ENCODE assay signal across 9 cellular contexts in the genomic region with DNA sequence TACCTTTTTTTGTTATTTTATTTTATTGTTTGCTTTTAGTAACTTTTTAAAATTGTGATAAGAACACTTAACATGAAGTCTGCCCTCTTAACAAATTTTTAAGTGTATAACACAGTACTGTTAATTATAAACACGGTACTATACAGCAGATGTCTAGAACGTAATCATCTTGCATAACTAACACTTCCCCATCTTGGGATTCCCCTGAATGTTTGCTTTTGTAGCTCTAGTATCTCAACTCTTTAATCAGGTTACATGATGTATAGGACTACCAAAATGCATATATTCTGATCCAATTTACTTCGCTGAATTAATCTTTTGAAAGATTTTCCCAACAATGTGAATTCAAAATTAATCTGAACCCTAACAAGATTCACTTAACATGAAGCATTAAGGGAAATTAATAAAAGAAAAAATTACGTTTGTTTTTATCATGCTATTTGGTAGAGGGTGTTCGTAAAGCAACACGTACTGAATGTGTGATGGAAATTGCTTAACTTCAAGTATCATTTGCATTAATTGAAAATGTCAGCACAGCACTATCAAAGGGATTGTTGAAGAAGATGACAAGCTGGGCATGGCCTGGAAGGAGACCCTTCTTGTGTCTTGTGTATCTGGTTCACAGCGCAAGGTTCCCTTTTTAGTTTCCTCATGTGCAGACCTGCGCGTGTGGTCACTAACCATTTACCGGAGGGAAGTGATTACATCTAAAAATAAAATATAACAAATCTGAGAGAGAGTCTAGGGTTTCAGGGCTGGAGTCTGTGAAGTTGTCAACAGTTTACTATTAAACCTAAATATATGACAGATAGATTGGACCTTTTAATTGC. TPM values are rescaled to one million over a fixed set of nuclear protein-coding genes. Genes with fewer than 3 reads are reported as not detected.
DNase-seq lines count a peak whose midpoint lies in the region; ATAC-seq and TF ChIP-seq lines count a peak whose summit lies in the region.
"Had no signal": no experiment of that assay in that cellular context is flagged by ENCODE, and none has a peak within 500 bp of the region (broad histone marks: within the 10 kb centered on the region; RNA-seq: fewer than 3 reads in every experiment).

No MANE protein-coding gene starts in this region.

- no peaks in the 10 kb centered on the region for H3K4me1 ChIP-seq in mucosa of descending colon (ENCODE audit: low read depth)
- H3K4me1 ChIP-seq: neural progenitor cell had no signal

- H3K4me3 ChIP-seq in mucosa of descending colon: no peak overlapping the region
- H3K4me3 ChIP-seq: neural progenitor cell had no signal

- ATAC-seq in GM18907 (IDR thresholded peaks at IDR 0.05; ENCODE audit: unreplicated experiment) (peak; percentile 90), GM21786 (IDR thresholded peaks at IDR 0.05; ENCODE audit: unreplicated experiment) (peak; percentile 83), HG03457 (IDR thresholded peaks at IDR 0.05; ENCODE audit: unreplicated experiment) (peak; percentile 83), mucosa of descending colon (peak; percentile 61), omental fat pad (ENCODE audit: low FRiP score) (no peak)
- ATAC-seq: SK-N-SH treated with all-trans-retinoic acid at 6 μM for 48 hours had no signal

- TF ChIP-seq CTCF in mucosa of descending colon (IDR thresholded peaks at IDR 0.05): no peak
- no peak for TF ChIP-seq CTCF in omental fat pad (IDR thresholded peaks at IDR 0.05)

- H3K36me3 ChIP-seq in mucosa of descending colon (ENCODE audit: low read depth): no peaks in the 10 kb centered on the region
- H3K36me3 ChIP-seq: neural progenitor cell had no signal

- intact Hi-C loops in mucosa of descending colon (cut with DNase I, micrococcal nuclease): no loop called here

- H3K9me3 ChIP-seq in mucosa of descending colon: no peaks in the 10 kb centered on the region

- DNase-seq in mucosa of descending colon: no peak
- DNase-seq in DMS79 treated with DMSO at 0.1 percent for 48 hours (lab: John Stamatoyannopoulos, UW): no peak
- no peak for DNase-seq in stimulated activated CD4-positive, alpha-beta T cell treated with anti-CD3 and anti-CD28 coated beads, Interleukin-4, amount 100 ng/mL, for 24 hours
- no peak for DNase-seq in omental fat pad (ENCODE audit: low spot score)

RNA-seq across cellular contexts. Expression of a gene that starts 15.2 kb away (rescaled TPM):
- total RNA-seq in mucosa of descending colon (under 1 TPM; 0.19 to 0.49 (median 0.24) TPM), omental fat pad (under 1 TPM in 1 of 4 donors, not detected in 3; 0.09 TPM)
